8 cellular contexts compared by ENCODE assay signal in the genomic region with DNA sequence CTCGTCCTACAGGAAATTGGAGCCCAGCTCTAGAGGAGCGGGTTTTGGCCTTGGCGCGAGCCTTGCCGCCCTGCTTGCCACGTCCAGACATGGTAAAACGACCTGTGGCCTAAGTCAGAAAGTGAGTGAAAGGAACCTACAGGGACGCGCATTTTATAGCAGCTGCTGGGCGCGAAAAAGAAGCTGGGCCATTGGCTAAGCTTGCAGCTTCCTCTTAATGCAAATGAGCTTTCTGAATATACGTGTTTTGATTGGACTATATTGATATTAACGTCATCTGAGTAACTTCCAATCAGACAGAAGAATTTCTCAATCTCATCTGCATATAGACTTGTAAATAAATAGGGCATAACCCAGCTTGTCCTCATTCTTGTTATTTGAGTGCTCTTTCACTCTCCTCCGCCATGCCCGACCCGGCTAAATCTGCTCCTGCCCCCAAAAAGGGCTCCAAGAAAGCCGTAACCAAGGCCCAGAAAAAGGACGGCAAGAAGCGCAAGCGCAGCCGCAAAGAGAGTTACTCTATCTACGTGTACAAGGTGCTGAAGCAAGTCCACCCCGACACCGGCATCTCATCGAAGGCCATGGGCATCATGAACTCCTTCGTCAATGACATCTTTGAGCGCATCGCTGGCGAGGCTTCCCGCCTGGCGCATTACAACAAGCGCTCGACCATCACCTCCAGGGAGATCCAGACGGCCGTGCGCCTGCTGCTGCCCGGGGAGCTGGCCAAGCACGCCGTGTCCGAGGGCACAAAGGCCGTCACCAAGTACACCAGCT. TPM values are rescaled to one million over a fixed set of nuclear protein-coding genes. Genes with fewer than 3 reads are reported as not detected.
A peak's percentile ranks its signal among the peaks of the same experiment; 100 is the strongest.
DNase-seq lines count a peak whose midpoint lies in the region; ATAC-seq and TF ChIP-seq lines count a peak whose summit lies in the region.

No MANE protein-coding gene starts in this region.

- peaks cover 28 to 36% (median 29%) of the 10 kb centered on the region in 3 donors for H3K4me1 Mint-ChIP-seq in T-cell

- DNase-seq in GM13977 (ENCODE audit: low spot score) (peak; percentile 89), NCI-H146 treated with DMSO at 0.1 percent for 48 hours (lab: John Stamatoyannopoulos, UW; ENCODE audit: unreplicated experiment) (peak; percentile 98), T-cell (peak; percentile 71 to 90 (median 86)), ascending aorta (ENCODE audit: low spot score in 2 of 2) (peak in 1 of 2 donors; percentile 88), hepatocyte (ENCODE audit: low spot score) (peak; percentile 94), retinal pigment epithelial cell (ENCODE audit: low read depth) (peak; percentile 96), cortex of kidney (lab: John Stamatoyannopoulos, UW) (no peak)

- H2AFZ ChIP-seq in hepatocyte = peak overlapping the region; percentile 61

- under 1% methylated on average over 41 of the region's 41 CpGs for WGBS in hepatocyte (ENCODE audit: low lambda C conversion rate, missing lambda C conversion rate)

- H3K9me2 ChIP-seq in hepatocyte (replicated peaks; ENCODE audit: insufficient read depth) = no peaks in the 10 kb centered on the region

- H4K20me1 ChIP-seq in hepatocyte (ENCODE audit: insufficient read depth, poor library complexity, severe bottlenecking) = no peaks in the 10 kb centered on the region

- intact Hi-C loops in ascending aorta (cut with DNase I) = loop anchor here (5.0 to 10.0 kb wide), 4 partner anchors 81 to 972 kb away; partner anchors contain the start of gene ZNF391

- CTCF ChIA-PET in T-cell (lab: Charles Lee) = interaction anchor here (0.6 to 5.9 kb wide), 35 partner anchors 9 to 1834 kb away, joined by 3 to 134 read pairs (median 5); a partner anchor contains a TSS

- H3K9me3 Mint-ChIP-seq in T-cell = peaks cover 0 to 6% (median 3%) of the 10 kb centered on the region in 3 donors

- H3K4me1 ChIP-seq in ascending aorta (peaks cover 0 to 10% of the 10 kb centered on the region in 2 donors), hepatocyte (ENCODE audit: insufficient read depth) (peaks cover 23% of the 10 kb centered on the region)

- H3K4me2 ChIP-seq in hepatocyte = peak overlapping the region; percentile 88

- H3K79me2 ChIP-seq in hepatocyte = peaks cover 8% of the 10 kb centered on the region

- in situ Hi-C loops in GM13977 (cut with MboI; ENCODE audit: low pct_unique_long_range_greater_than_20kb, low sequenced_read_pairs, unreplicated experiment) = loop anchor here (10.0 kb wide), 2 partner anchors 88 to 738 kb away; a partner anchor contains a TSS

- H3K27me3 ChIP-seq in ascending aorta (no peaks in the 10 kb centered on the region), hepatocyte (no peaks in the 10 kb centered on the region)

- peak overlapping the region; percentile 57 to 58 for H3K27ac ChIP-seq in ascending aorta
- peak overlapping the region; percentile 90 for H3K27ac ChIP-seq in hepatocyte

- TF ChIP-seq CTCF in GM13977 (IDR thresholded peaks at IDR 0.05; ENCODE audit: extremely low read depth, insufficient read depth, missing control alignments) (no peak), ascending aorta (IDR thresholded peaks at IDR 0.05) (no peak), hepatocyte (IDR thresholded peaks at IDR 0.05; ENCODE audit: poor library complexity) (no peak), retinal pigment epithelial cell (conservative IDR thresholded peaks at IDR 0.05; ENCODE audit: low read depth, low read length) (no peak)

- H3K27me3 Mint-ChIP-seq in T-cell = no peaks in the 10 kb centered on the region

- H3K36me3 ChIP-seq in ascending aorta (no peaks in the 10 kb centered on the region), hepatocyte (replicated peaks; ENCODE audit: insufficient read depth, low read depth) (no peaks in the 10 kb centered on the region)

- ATAC-seq in HG02870 (IDR thresholded peaks at IDR 0.05; ENCODE audit: unreplicated experiment) (peak; percentile 44), T-cell (replicated peaks in 1 of 4) (peak; percentile 72 to 79 (median 76))

- H3K4me3 ChIP-seq in ascending aorta (peak overlapping the region; percentile 61 to 88), hepatocyte (peak overlapping the region; percentile 67), retinal pigment epithelial cell (ENCODE audit: low read length) (peak overlapping the region; percentile 85)

- H3K4me3 Mint-ChIP-seq in T-cell = no peak overlapping the region

- no peak overlapping the region for H3K27ac Mint-ChIP-seq in T-cell

- H3K9me3 ChIP-seq in ascending aorta = no peaks in the 10 kb centered on the region
- H3K9me3 ChIP-seq in hepatocyte (ENCODE audit: low read depth) = no peaks in the 10 kb centered on the region

- H3K36me3 Mint-ChIP-seq in T-cell = no peaks in the 10 kb centered on the region

- POLR2A ChIA-PET in T-cell (lab: Charles Lee) = interaction anchor here (0.5 to 6.3 kb wide), 87 partner anchors 9 to 1872 kb away, joined by 3 to 446 read pairs (median 5); partner anchors contain the start of genes ZNF184 (in 1 of the 2) and ZSCAN26 (in 1 of the 2)

RNA-seq across cellular contexts. Expression of gene OR2B2, which starts 18.9 kb away (rescaled TPM):
- total RNA-seq in T-cell = not detected
- not detected for total RNA-seq in ascending aorta
- total RNA-seq in hepatocyte = not detected in 2 replicates
- not detected in 2 replicates for polyA plus RNA-seq in hepatocyte
